In the genomic region with DNA sequence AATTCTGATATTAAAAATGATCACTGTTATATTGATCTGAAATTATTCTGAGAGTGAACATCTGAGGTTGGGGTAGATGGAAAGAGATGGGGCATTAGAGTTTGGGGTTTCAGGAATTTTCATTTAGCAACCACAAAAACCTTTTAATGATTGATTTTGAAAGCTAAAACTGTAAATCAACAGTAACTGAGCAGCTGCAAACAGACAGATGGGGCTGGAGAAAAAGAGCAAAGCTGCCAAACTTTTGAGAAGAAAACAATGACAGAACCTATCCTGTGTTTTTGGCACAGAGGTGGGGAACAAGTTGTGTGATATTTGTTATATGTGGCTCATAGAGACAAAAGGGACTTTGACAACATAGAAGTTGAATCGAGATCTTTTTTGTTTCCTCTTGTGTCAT, we compare ENCODE assay signal across 23 cellular contexts.
DNase-seq lines count a peak whose midpoint lies in the region; TF ChIP-seq lines count a peak whose summit lies in the region.
"Had no signal": no experiment of that assay in that cellular context is flagged by ENCODE, and none has a peak within 500 bp of the region (broad histone marks: within the 10 kb centered on the region; RNA-seq: fewer than 3 reads in every experiment).

No MANE protein-coding gene starts in this region.

- peak; percentile 80 for DNase-seq in DMS 273 (lab: John Stamatoyannopoulos, UW; ENCODE audit: unreplicated experiment)
- DNase-seq in LHCN-M2 (ENCODE audit: low read depth), result peak; percentile 85
- peak; percentile 79 for DNase-seq in NCI-H446 treated with DMSO at 0.1 percent for 48 hours (lab: John Stamatoyannopoulos, UW)
- DNase-seq in cerebellar cortex (ENCODE audit: low spot score), result peak; percentile 24
- no peak for DNase-seq in HEK293T (ENCODE audit: extremely low spot score)
- no peak for DNase-seq in putamen (ENCODE audit: low spot score)
- no peak for DNase-seq in GM03348 (ENCODE audit: low spot score)
- DNase-seq in NAMALWA (ENCODE audit: low spot score), result no peak
- DNase-seq: AML-193; C1 segment of cervical spinal cord; CD4-positive, alpha-beta memory T cell; COR-L47; DMS79; GOT3; Karpas-422; NCI-H2081; NCI-H2171; NCI-H226; NCI-H524; NCI-H774; SHP77; SW 1271; T-helper 9 cell had no signal

- POLR2A ChIA-PET in HEK293T (lab: Yijun Ruan, JAX), result no interaction called here

- CTCF ChIA-PET in HEK293T (lab: Yijun Ruan, JAX), result no interaction called here

TF ChIP-seq in HEK293T, 16 proteins besides CTCF, POLR2A, EP300 and RAD21:
- no peak for TF ChIP-seq CTBP1 (IDR thresholded peaks at IDR 0.05; ENCODE audit: borderline replicate concordance)
- TF ChIP-seq SUZ12 (IDR thresholded peaks at IDR 0.05), result no peak
- no peak for TF ChIP-seq LEF1 (IDR thresholded peaks at IDR 0.05; ENCODE audit: borderline replicate concordance)
- TF ChIP-seq TARDBP (IDR thresholded peaks at IDR 0.05), result no peak
- no peak for TF ChIP-seq L3MBTL2 (conservative IDR thresholded peaks at IDR 0.05)
- TF ChIP-seq ELF4 (IDR thresholded peaks at IDR 0.05), result no peak
- TF ChIP-seq, protein P1, sequence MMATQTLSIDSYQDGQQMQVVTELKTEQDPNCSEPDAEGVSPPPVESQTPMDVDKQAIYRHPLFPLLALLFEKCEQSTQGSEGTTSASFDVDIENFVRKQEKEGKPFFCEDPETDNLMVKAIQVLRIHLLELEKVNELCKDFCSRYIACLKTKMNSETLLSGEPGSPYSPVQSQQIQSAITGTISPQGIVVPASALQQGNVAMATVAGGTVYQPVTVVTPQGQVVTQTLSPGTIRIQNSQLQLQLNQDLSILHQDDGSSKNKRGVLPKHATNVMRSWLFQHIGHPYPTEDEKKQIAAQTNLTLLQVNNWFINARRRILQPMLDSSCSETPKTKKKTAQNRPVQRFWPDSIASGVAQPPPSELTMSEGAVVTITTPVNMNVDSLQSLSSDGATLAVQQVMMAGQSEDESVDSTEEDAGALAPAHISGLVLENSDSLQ (IDR thresholded peaks at IDR 0.05), result no peak

Comparison
In these comparisons a context has a peak if more than half of its experiments do, and no peak if none do; other contexts are left out.
1. DNase-seq: peak in DMS 273 (single experiment), LHCN-M2 (single experiment), NCI-H446 treated with DMSO at 0.1 percent for 48 hours (single experiment) and cerebellar cortex (single experiment); none in HEK293T (single experiment), putamen (single experiment), GM03348 (single experiment) and NAMALWA (single experiment).